8 cellular contexts compared by ENCODE assay signal in the genomic region with DNA sequence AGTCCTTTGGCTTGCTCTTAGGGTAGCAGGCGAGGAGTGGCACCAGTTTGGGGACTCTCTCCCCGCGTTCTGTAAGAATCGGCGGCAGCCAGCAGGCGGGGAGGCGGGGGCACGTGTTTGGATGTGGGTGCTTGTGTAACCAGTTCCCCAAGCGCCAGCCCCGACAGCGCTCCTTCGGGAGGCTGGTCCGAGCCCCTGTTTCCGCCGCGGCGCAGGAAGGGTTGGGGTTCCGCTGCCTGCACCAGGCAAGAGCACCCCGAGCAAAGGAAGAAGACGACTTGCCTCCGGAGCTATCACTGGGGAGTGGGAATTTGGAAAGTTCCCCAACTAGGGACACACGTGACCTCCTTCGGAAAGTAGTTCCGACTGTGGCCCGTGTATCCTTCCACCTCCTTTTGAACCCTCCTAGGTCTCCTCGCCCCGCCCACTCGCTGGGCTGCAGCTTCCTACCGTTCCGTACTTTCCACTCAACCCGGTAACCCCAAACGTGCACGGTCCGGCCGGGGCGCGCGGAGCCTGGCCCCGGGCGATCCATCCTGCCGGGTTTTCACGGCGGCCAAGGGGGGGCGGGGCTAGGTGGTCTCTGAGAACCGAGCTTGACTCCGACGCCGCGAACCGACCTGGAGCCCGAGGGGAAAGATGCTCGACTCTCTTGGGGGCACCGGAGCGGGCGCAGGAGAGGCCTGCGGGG. TPM values are rescaled to one million over a fixed set of nuclear protein-coding genes. Genes with fewer than 3 reads are reported as not detected.
DNase-seq lines count a peak whose midpoint lies in the region; ATAC-seq and TF ChIP-seq lines count a peak whose summit lies in the region.

No MANE protein-coding gene starts in this region.

- peak overlapping the region; percentile 92 to 100 for H3K27ac ChIP-seq in lung (ENCODE audit: low read depth in 1 of 2, low read length in 1 of 2)

- no peaks in the 10 kb centered on the region for H3K9me3 ChIP-seq in lung (ENCODE audit: control insufficient read depth in 2 of 2, insufficient read depth in 1 of 2, low read length in 1 of 2)

- no peaks in the 10 kb centered on the region for H3K27me3 ChIP-seq in lung (ENCODE audit: control insufficient read depth, insufficient read depth)

- DNase-seq in AG20443 (ENCODE audit: low spot score), result peak; percentile 95
- DNase-seq in NCI-H82 (lab: John Stamatoyannopoulos, UW), result peak; percentile 74
- DNase-seq in activated CD8-positive, alpha-beta memory T cell treated with anti-CD3 and anti-CD28 coated beads for 24 hours, result peak; percentile 97
- DNase-seq in effector CD8-positive, alpha-beta T cell (lab: John Stamatoyannopoulos, UW), result peak; percentile 84
- DNase-seq in lung (ENCODE audit: low spot score), result peak; percentile 98
- peak; percentile 86 to 89 (median 89) for DNase-seq in stimulated activated CD4-positive, alpha-beta T cell treated with anti-CD3 and anti-CD28 coated beads, TNF-alpha, amount 100 ng/mL, for 1 hour (ENCODE audit: low read depth in 3 of 3, low spot score in 1 of 3)

- no peak for TF ChIP-seq CTCF in lung (IDR thresholded peaks at IDR 0.05; ENCODE audit: control extremely low read depth, extremely low read depth)

- WGBS in lung, 2 donors, result 0% methylated on average over 56 of the region's 56 CpGs

- no peaks in the 10 kb centered on the region for H3K36me3 ChIP-seq in lung (ENCODE audit: control insufficient read depth in 2 of 2, insufficient read depth in 2 of 2, low read length in 2 of 2)

- ATAC-seq in GM18867 (IDR thresholded peaks at IDR 0.05; ENCODE audit: unreplicated experiment) (peak; percentile 50), HG03103 (IDR thresholded peaks at IDR 0.05; ENCODE audit: low read depth, unreplicated experiment) (peak; percentile 43), lung (ENCODE audit: insufficient read depth, low FRiP score) (peak; percentile 83)

- peaks cover 0 to 3% of the 10 kb centered on the region in 2 donors for H3K4me1 ChIP-seq in lung (ENCODE audit: control insufficient read depth in 2 of 2, insufficient read depth in 2 of 2, low read length in 2 of 2)

- H3K4me3 ChIP-seq in lung, result peak overlapping the region; percentile 71

RNA-seq across cellular contexts. Expression of a gene that starts 1.2 kb away (rescaled TPM):
- total RNA-seq in lung, result 1 to 10 TPM; 1.1 to 1.5 TPM
- polyA plus RNA-seq in lung, result under 1 TPM; 0.14 to 0.66 TPM

RNA-seq across cellular contexts. Expression of a gene that starts 1.3 kb away (rescaled TPM):
- total RNA-seq in lung, result 100 to 1,000 TPM in 1 of 2 donors, 10 to 100 TPM in 1; 91.9 to 334 TPM
- polyA plus RNA-seq in lung, result 10 to 100 TPM; 29.4 to 36.3 TPM

RNA-seq across cellular contexts. Expression of a gene that starts 44.1 kb away (rescaled TPM):
- 10 to 100 TPM; 37.6 to 50.2 TPM for total RNA-seq in lung
- polyA plus RNA-seq in lung, result 10 to 100 TPM; 11.6 to 19.8 TPM

Comparison
In these comparisons a context has a peak if more than half of its experiments do, and no peak if none do; other contexts are left out.
1. Peak in every context shown above with its lines: DNase-seq, ATAC-seq, H3K4me3 ChIP-seq and H3K27ac ChIP-seq.